ENCODE assay signal across 8 cellular contexts in genomic region chr20:49915118-49915379, GRCh38.
DNase-seq lines count a peak whose midpoint lies in the region; ATAC-seq, FAIRE-seq and TF ChIP-seq lines count a peak whose summit lies in the region.

No MANE protein-coding gene starts in this region.

- no peaks in the 10 kb centered on the region for H3K27me3 ChIP-seq in DND-41 (ENCODE audit: insufficient read depth, low read length, poor library complexity)

- no peak for FAIRE-seq in GM19239 (lab: Jason Lieb, UNC)

- H3K27me3 Mint-ChIP-seq in activated naive CD8-positive, alpha-beta T cell, result no peaks in the 10 kb centered on the region

- H3K36me3 ChIP-seq in DND-41 (ENCODE audit: insufficient read depth, low read length), result peaks cover 4% of the 10 kb centered on the region; the same call in 1 of the 2 replicates

- H4K20me1 ChIP-seq in DND-41 (ENCODE audit: insufficient read depth, low read length), result peaks cover 25% of the 10 kb centered on the region

- ATAC-seq in DND-41 (ENCODE audit: insufficient read depth, low read depth) (peak; percentile 67), HG02852 (IDR thresholded peaks at IDR 0.05; ENCODE audit: unreplicated experiment) (peak; percentile 28)

- no peaks in the 10 kb centered on the region for H3K9me3 ChIP-seq in DND-41 (ENCODE audit: insufficient read depth, low read length, severe bottlenecking)
- H3K9me3 ChIP-seq in iPS-18c (ENCODE audit: control insufficient read depth, insufficient read depth, low read length), result no peaks in the 10 kb centered on the region

- H3K9me3 Mint-ChIP-seq in activated naive CD8-positive, alpha-beta T cell (ENCODE audit: low read depth), result no peaks in the 10 kb centered on the region

- H3K27ac ChIP-seq in DND-41 (ENCODE audit: low read length) (peak overlapping the region; percentile 98), substantia nigra (ENCODE audit: low read depth, low read length, poor library complexity, severe bottlenecking) (peak overlapping the region; percentile 100)

- peak overlapping the region; percentile 100 for H3K4me3 Mint-ChIP-seq in activated naive CD8-positive, alpha-beta T cell

- H3K27ac Mint-ChIP-seq in activated naive CD8-positive, alpha-beta T cell, result peak overlapping the region; percentile 73

- H3K4me1 Mint-ChIP-seq in activated naive CD8-positive, alpha-beta T cell (ENCODE audit: low read depth), result peaks cover 38% of the 10 kb centered on the region

- H2AFZ ChIP-seq in DND-41 (ENCODE audit: low read depth, low read length), result peak overlapping the region; percentile 100

- H3K4me1 ChIP-seq in DND-41 (ENCODE audit: insufficient read depth, low read length), result peaks cover 31% of the 10 kb centered on the region

- DNase-seq in DND-41 (no peak), substantia nigra (lab: John Stamatoyannopoulos, UW) (no peak), NCI-H345 (lab: John Stamatoyannopoulos, UW) (no peak), glomerular visceral epithelial cell (ENCODE audit: extremely low spot score) (no peak), GM19239 (ENCODE audit: insufficient read length, low spot score) (no peak)

- H3K4me3 ChIP-seq in DND-41 (ENCODE audit: low read depth in 1 of 2, low read length in 2 of 2) (peak overlapping the region; percentile 98 to 99), iPS-18c (ENCODE audit: insufficient read depth, low read depth, low read length) (peak overlapping the region; percentile 97)

- H3K79me2 ChIP-seq in DND-41 (ENCODE audit: insufficient read depth, low read length), result peaks cover 54% of the 10 kb centered on the region

- peak; percentile 33 for TF ChIP-seq CTCF in DND-41 (IDR thresholded peaks at IDR 0.05; ENCODE audit: borderline replicate concordance, extremely low read depth, low read length, poor library complexity, severe bottlenecking)

- H3K36me3 Mint-ChIP-seq in activated naive CD8-positive, alpha-beta T cell, result no peaks in the 10 kb centered on the region

- H3K4me2 ChIP-seq in DND-41 (ENCODE audit: insufficient read depth, low read length), result peak overlapping the region; percentile 95

- peak overlapping the region; percentile 68 for H3K9ac ChIP-seq in DND-41 (ENCODE audit: low read depth, low read length)
